In the genomic region with DNA sequence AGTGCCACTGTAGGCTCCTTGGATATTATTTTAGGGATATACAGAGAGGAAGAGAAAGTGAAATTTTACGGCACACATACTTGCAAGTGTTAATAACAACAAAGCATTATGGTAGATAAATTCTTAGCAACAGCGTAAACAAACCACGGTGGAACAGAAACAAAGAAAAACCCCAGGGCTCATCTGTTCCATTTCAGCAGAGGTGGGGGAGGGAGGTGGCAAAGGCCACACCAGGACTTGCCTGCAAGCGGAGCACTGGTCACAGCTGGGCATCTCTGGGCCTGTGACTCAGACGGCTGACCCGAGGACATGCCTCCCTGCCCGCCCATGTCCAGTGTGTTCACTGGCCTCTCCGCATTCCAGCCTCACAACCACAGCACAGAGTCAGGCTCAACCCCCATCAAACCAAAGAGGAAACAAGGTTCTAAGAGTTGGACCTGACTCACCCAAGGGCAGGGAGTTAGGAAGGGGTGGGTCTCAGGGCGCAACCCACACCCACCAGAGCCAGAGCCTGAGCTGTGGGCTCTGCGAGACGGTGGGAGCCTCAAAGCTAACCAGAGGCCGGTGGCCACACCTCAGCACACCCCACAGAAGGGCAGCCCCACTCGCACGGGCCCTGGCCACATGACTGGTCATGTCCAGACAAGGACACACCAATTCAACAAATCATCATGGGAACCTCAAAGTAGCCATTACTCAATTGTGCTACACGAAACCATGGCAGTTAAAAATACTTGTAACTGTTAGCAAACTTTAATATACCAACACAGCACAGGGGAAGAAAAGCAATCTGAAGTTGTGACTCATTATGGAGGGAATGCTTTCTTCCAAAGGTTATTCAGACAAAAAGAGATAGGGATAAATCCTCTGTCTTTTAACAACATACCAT, we compare ENCODE assay signal across 1 cellular context.
TF ChIP-seq lines count a peak whose summit lies in the region.

No MANE protein-coding gene starts in this region.

TF ChIP-seq in HepG2, 621 proteins besides CTCF, POLR2A, EP300 and RAD21 (continued from another document and continues in another):
- TF ChIP-seq KAT2B (IDR thresholded peaks at IDR 0.05; ENCODE audit: borderline replicate concordance, low read depth, low read length) (no peak), AGO1 (IDR thresholded peaks at IDR 0.05; ENCODE audit: low read depth, low read length, poor library complexity, severe bottlenecking) (no peak), FIP1L1 (IDR thresholded peaks at IDR 0.05; ENCODE audit: borderline replicate concordance, insufficient read depth, low read depth, low read length) (no peak), MXI1 (IDR thresholded peaks at IDR 0.05; ENCODE audit: borderline replicate concordance, low read depth, low read length) (peak; percentile 78; the same call in 1 of the 3 replicates), ZNF746 (CRISPR knock-in tag; IDR thresholded peaks at IDR 0.05) (peak; percentile 74; the same call in 1 of the 2 replicates), RBAK (CRISPR knock-in tag; IDR thresholded peaks at IDR 0.05) (no peak; the same call in 1 of the 2 replicates), MTF2 (CRISPR knock-in tag; IDR thresholded peaks at IDR 0.05; ENCODE audit: borderline replicate concordance) (no peak), ZFY (CRISPR knock-in tag; IDR thresholded peaks at IDR 0.05) (peak; percentile 72), ARID3A (IDR thresholded peaks at IDR 0.05; ENCODE audit: low read depth, low read length) (peak; percentile 65; the same call in 1 of the 2 replicates), ZNF737 (CRISPR knock-in tag; IDR thresholded peaks at IDR 0.05; ENCODE audit: borderline replicate concordance) (no peak), HINFP (CRISPR knock-in tag; IDR thresholded peaks at IDR 0.05; ENCODE audit: low read depth) (no peak; the same call in 1 of the 2 replicates), GATAD2A (CRISPR knock-in tag; IDR thresholded peaks at IDR 0.05) (peak; percentile 77; the same call in 1 of the 2 replicates), CC2D1A (CRISPR knock-in tag; IDR thresholded peaks at IDR 0.05) (no peak), RELA (CRISPR knock-in tag; IDR thresholded peaks at IDR 0.05) (no peak), ZNF329 (CRISPR knock-in tag; IDR thresholded peaks at IDR 0.05; ENCODE audit: low read depth) (no peak), THAP8 (CRISPR knock-in tag; IDR thresholded peaks at IDR 0.05; ENCODE audit: borderline replicate concordance) (no peak), ZNF256 (CRISPR knock-in tag; conservative IDR thresholded peaks at IDR 0.05) (no peak), ZNF432 (CRISPR knock-in tag; IDR thresholded peaks at IDR 0.05; ENCODE audit: borderline replicate concordance) (no peak), HOXA9 (CRISPR knock-in tag; IDR thresholded peaks at IDR 0.05; ENCODE audit: borderline replicate concordance) (no peak), PRDM15 (CRISPR knock-in tag; IDR thresholded peaks at IDR 0.05) (no peak), MAFK (conservative IDR thresholded peaks at IDR 0.05 in 1 of 2, IDR thresholded peaks at IDR 0.05 in 1 of 2; ENCODE audit: low read length in 2 of 2) (no peak; a peak in 1 of 4 replicates), PAX8 (CRISPR knock-in tag; IDR thresholded peaks at IDR 0.05; ENCODE audit: borderline replicate concordance) (no peak), ZNF12 (CRISPR knock-in tag; IDR thresholded peaks at IDR 0.05) (peak; percentile 93), GZF1 (CRISPR knock-in tag; IDR thresholded peaks at IDR 0.05) (no peak), FOXP1 (IDR thresholded peaks at IDR 0.05) (0 out of 2 replicates have a peak, but pooled peaks have one; percentile 7), FOXP1 (CRISPR knock-in tag; IDR thresholded peaks at IDR 0.05) (peak; percentile 21; the same call in 1 of the 2 replicates), WIZ (CRISPR knock-in tag; IDR thresholded peaks at IDR 0.05) (0 out of 2 replicates have a peak, but pooled peaks have one; percentile 47), POLR2AphosphoS5 (IDR thresholded peaks at IDR 0.05; ENCODE audit: low read depth, low read length) (0 out of 2 replicates have a peak, but pooled peaks have one; percentile 25)
- TF ChIP-seq, protein P1, sequence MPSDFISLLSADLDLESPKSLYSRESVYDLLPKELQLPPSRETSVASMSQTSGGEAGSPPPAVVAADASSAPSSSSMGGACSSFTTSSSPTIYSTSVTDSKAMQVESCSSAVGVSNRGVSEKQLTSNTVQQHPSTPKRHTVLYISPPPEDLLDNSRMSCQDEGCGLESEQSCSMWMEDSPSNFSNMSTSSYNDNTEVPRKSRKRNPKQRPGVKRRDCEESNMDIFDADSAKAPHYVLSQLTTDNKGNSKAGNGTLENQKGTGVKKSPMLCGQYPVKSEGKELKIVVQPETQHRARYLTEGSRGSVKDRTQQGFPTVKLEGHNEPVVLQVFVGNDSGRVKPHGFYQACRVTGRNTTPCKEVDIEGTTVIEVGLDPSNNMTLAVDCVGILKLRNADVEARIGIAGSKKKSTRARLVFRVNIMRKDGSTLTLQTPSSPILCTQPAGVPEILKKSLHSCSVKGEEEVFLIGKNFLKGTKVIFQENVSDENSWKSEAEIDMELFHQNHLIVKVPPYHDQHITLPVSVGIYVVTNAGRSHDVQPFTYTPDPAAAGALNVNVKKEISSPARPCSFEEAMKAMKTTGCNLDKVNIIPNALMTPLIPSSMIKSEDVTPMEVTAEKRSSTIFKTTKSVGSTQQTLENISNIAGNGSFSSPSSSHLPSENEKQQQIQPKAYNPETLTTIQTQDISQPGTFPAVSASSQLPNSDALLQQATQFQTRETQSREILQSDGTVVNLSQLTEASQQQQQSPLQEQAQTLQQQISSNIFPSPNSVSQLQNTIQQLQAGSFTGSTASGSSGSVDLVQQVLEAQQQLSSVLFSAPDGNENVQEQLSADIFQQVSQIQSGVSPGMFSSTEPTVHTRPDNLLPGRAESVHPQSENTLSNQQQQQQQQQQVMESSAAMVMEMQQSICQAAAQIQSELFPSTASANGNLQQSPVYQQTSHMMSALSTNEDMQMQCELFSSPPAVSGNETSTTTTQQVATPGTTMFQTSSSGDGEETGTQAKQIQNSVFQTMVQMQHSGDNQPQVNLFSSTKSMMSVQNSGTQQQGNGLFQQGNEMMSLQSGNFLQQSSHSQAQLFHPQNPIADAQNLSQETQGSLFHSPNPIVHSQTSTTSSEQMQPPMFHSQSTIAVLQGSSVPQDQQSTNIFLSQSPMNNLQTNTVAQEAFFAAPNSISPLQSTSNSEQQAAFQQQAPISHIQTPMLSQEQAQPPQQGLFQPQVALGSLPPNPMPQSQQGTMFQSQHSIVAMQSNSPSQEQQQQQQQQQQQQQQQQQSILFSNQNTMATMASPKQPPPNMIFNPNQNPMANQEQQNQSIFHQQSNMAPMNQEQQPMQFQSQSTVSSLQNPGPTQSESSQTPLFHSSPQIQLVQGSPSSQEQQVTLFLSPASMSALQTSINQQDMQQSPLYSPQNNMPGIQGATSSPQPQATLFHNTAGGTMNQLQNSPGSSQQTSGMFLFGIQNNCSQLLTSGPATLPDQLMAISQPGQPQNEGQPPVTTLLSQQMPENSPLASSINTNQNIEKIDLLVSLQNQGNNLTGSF (CRISPR knock-in tag; IDR thresholded peaks at IDR 0.05), result no peak
- TF ChIP-seq, protein P2, sequence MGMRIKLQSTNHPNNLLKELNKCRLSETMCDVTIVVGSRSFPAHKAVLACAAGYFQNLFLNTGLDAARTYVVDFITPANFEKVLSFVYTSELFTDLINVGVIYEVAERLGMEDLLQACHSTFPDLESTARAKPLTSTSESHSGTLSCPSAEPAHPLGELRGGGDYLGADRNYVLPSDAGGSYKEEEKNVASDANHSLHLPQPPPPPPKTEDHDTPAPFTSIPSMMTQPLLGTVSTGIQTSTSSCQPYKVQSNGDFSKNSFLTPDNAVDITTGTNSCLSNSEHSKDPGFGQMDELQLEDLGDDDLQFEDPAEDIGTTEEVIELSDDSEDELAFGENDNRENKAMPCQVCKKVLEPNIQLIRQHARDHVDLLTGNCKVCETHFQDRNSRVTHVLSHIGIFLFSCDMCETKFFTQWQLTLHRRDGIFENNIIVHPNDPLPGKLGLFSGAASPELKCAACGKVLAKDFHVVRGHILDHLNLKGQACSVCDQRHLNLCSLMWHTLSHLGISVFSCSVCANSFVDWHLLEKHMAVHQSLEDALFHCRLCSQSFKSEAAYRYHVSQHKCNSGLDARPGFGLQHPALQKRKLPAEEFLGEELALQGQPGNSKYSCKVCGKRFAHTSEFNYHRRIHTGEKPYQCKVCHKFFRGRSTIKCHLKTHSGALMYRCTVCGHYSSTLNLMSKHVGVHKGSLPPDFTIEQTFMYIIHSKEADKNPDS (CRISPR knock-in tag; IDR thresholded peaks at IDR 0.05), result no peak
- TF ChIP-seq, protein P3, sequence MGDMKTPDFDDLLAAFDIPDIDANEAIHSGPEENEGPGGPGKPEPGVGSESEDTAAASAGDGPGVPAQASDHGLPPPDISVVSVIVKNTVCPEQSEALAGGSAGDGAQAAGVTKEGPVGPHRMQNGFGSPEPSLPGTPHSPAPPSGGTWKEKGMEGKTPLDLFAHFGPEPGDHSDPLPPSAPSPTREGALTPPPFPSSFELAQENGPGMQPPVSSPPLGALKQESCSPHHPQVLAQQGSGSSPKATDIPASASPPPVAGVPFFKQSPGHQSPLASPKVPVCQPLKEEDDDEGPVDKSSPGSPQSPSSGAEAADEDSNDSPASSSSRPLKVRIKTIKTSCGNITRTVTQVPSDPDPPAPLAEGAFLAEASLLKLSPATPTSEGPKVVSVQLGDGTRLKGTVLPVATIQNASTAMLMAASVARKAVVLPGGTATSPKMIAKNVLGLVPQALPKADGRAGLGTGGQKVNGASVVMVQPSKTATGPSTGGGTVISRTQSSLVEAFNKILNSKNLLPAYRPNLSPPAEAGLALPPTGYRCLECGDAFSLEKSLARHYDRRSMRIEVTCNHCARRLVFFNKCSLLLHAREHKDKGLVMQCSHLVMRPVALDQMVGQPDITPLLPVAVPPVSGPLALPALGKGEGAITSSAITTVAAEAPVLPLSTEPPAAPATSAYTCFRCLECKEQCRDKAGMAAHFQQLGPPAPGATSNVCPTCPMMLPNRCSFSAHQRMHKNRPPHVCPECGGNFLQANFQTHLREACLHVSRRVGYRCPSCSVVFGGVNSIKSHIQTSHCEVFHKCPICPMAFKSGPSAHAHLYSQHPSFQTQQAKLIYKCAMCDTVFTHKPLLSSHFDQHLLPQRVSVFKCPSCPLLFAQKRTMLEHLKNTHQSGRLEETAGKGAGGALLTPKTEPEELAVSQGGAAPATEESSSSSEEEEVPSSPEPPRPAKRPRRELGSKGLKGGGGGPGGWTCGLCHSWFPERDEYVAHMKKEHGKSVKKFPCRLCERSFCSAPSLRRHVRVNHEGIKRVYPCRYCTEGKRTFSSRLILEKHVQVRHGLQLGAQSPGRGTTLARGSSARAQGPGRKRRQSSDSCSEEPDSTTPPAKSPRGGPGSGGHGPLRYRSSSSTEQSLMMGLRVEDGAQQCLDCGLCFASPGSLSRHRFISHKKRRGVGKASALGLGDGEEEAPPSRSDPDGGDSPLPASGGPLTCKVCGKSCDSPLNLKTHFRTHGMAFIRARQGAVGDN (CRISPR knock-in tag; IDR thresholded peaks at IDR 0.05), result peak; percentile 98
- TF ChIP-seq, protein P4, sequence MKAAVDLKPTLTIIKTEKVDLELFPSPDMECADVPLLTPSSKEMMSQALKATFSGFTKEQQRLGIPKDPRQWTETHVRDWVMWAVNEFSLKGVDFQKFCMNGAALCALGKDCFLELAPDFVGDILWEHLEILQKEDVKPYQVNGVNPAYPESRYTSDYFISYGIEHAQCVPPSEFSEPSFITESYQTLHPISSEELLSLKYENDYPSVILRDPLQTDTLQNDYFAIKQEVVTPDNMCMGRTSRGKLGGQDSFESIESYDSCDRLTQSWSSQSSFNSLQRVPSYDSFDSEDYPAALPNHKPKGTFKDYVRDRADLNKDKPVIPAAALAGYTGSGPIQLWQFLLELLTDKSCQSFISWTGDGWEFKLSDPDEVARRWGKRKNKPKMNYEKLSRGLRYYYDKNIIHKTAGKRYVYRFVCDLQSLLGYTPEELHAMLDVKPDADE (CRISPR knock-in tag; IDR thresholded peaks at IDR 0.05), result no peak
